Comparison of ENCODE assay signal across 8 cellular contexts in the genomic region with DNA sequence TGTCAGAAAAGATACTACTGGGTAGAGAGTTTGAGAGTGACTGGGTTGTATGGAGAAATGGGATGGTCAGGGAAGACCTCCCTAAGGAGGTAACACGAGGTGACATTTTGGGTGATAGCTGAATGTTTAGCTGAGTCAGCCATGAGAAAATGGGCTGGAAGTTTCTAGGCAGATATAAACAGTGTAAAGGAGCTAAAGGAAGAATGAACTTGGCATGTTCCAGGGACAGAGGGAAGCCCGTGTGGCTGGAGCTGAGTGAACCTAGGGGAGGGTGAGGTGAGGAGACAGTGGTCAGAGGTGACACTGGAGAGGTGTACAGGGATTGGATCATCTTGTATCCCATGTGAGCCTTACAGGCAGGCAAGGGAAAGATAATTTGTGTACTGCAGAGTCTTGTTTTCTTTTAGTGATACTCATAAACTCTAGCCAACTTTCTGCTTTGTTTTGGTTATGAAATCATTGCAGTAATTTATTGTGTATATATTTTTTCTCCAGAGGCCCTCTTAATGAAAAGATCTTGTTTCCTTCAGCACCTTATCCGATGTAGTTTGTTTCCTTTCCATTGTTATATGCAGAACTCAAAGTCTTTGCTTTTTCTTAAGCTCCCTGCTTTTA. TPM values are rescaled to one million over a fixed set of nuclear protein-coding genes. Genes with fewer than 3 reads are reported as not detected.
DNase-seq lines count a peak whose midpoint lies in the region; ATAC-seq and TF ChIP-seq lines count a peak whose summit lies in the region.

No MANE protein-coding gene starts in this region.

- no peaks in the 10 kb centered on the region for H3K27me3 ChIP-seq in CD4-positive, CD25-positive, alpha-beta regulatory T cell (ENCODE audit: control insufficient read depth, insufficient read depth, low read length)

- no peak for TF ChIP-seq CTCF in choroid plexus epithelial cell (conservative IDR thresholded peaks at IDR 0.05; ENCODE audit: low read depth, low read length)
- TF ChIP-seq CTCF in nephron (IDR thresholded peaks at IDR 0.05; ENCODE audit: unreplicated experiment in 3 of 3), result no peak

- no peaks in the 10 kb centered on the region for H3K9me3 ChIP-seq in CD4-positive, CD25-positive, alpha-beta regulatory T cell (ENCODE audit: control insufficient read depth in 2 of 2, low read length in 2 of 2)

- peak overlapping the region; percentile 92 for H3K4me3 ChIP-seq in CD4-positive, CD25-positive, alpha-beta regulatory T cell (ENCODE audit: low read depth, low read length)
- peak overlapping the region; percentile 3 for H3K4me3 ChIP-seq in choroid plexus epithelial cell (ENCODE audit: low read depth, low read length)

- ATAC-seq in CD4-positive, CD25-positive, alpha-beta regulatory T cell (ENCODE audit: low read depth in 2 of 2), result no peak

- peaks cover 28 to 43% (median 40%) of the 10 kb centered on the region in 4 donors for H3K4me1 Mint-ChIP-seq in CD4-positive, CD25-positive, alpha-beta regulatory T cell
- H3K4me1 Mint-ChIP-seq in IgD-negative memory B cell (peaks cover 24 to 33% (median 33%) of the 10 kb centered on the region in 3 donors), nephron (peaks cover 29% of the 10 kb centered on the region)

- peak overlapping the region in 2 of 3 donors; percentile 79 to 97 for H3K27ac Mint-ChIP-seq in CD4-positive, CD25-positive, alpha-beta regulatory T cell
- H3K27ac Mint-ChIP-seq in IgD-negative memory B cell (peak overlapping the region in 2 of 3 donors; percentile 75 to 85), nephron (peak overlapping the region; percentile 84 to 95 (median 94))

- no peaks in the 10 kb centered on the region for H3K9me3 Mint-ChIP-seq in CD4-positive, CD25-positive, alpha-beta regulatory T cell
- H3K9me3 Mint-ChIP-seq in IgD-negative memory B cell (no peaks in the 10 kb centered on the region), nephron (peaks cover under 1% of the 10 kb centered on the region)

- peak overlapping the region; percentile 44 to 99 (median 96) for H3K4me3 Mint-ChIP-seq in CD4-positive, CD25-positive, alpha-beta regulatory T cell
- H3K4me3 Mint-ChIP-seq in IgD-negative memory B cell (peak overlapping the region; percentile 6 to 100 (median 22)), nephron (peak overlapping the region; percentile 92 to 99 (median 99))

- peaks cover 16% of the 10 kb centered on the region for H3K4me1 ChIP-seq in CD4-positive, CD25-positive, alpha-beta regulatory T cell (ENCODE audit: control insufficient read depth, insufficient read depth, low read length, poor library complexity, severe bottlenecking)

- H3K27ac ChIP-seq in CD4-positive, CD25-positive, alpha-beta regulatory T cell (ENCODE audit: insufficient read depth, low read length, poor library complexity, severe bottlenecking), result peak overlapping the region; percentile 90

- H3K27me3 Mint-ChIP-seq in CD4-positive, CD25-positive, alpha-beta regulatory T cell, result no peaks in the 10 kb centered on the region
- no peaks in the 10 kb centered on the region for H3K27me3 Mint-ChIP-seq in IgD-negative memory B cell
- no peaks in the 10 kb centered on the region for H3K27me3 Mint-ChIP-seq in nephron (ENCODE audit: low read depth)

- H3K36me3 Mint-ChIP-seq in CD4-positive, CD25-positive, alpha-beta regulatory T cell, result peaks cover 5% of the 10 kb centered on the region
- H3K36me3 Mint-ChIP-seq in IgD-negative memory B cell (peaks cover 4% of the 10 kb centered on the region), nephron (ENCODE audit: low read depth) (peaks cover 17% of the 10 kb centered on the region)

- no peaks in the 10 kb centered on the region for H3K36me3 ChIP-seq in CD4-positive, CD25-positive, alpha-beta regulatory T cell (ENCODE audit: control insufficient read depth, insufficient read depth, low read length)

- no peak for DNase-seq in CD4-positive, CD25-positive, alpha-beta regulatory T cell
- DNase-seq in choroid plexus epithelial cell (ENCODE audit: low read depth) (no peak), cerebellum (ENCODE audit: low spot score) (no peak), NCI-H146 (lab: John Stamatoyannopoulos, UW) (no peak), GM19238 (ENCODE audit: insufficient read length, low spot score) (no peak), NCI-H1092 treated with DMSO at 0.1 percent for 48 hours (lab: John Stamatoyannopoulos, UW) (no peak)

RNA-seq across cellular contexts. Expression of a gene that starts 1.8 kb away (rescaled TPM):
- 13.1 TPM for total RNA-seq in CD4-positive, CD25-positive, alpha-beta regulatory T cell
- polyA plus RNA-seq in CD4-positive, CD25-positive, alpha-beta regulatory T cell, result 10 to 100 TPM; 28.4 to 33.8 (median 31.4) TPM
- polyA plus RNA-seq in IgD-negative memory B cell, result 48.9 TPM
- 66.2 TPM for total RNA-seq in cerebellum

Comparison
In these comparisons a context has a peak if more than half of its experiments do, and no peak if none do; other contexts are left out.
1. H3K4me3 Mint-ChIP-seq: peak in every context shown above with its lines; median percentile 99 in nephron; 96 in CD4-positive, CD25-positive, alpha-beta regulatory T cell; 22 in IgD-negative memory B cell.